ENCODE assay signal across 14 cellular contexts in genomic region chr19:42326969-42327368, GRCh38. TPM values are rescaled to one million over a fixed set of nuclear protein-coding genes. Genes with fewer than 3 reads are reported as not detected.
DNase-seq lines count a peak whose midpoint lies in the region; ATAC-seq and TF ChIP-seq lines count a peak whose summit lies in the region.
"Had no signal": no experiment of that assay in that cellular context is flagged by ENCODE, and none has a peak within 500 bp of the region (broad histone marks: within the 10 kb centered on the region; RNA-seq: fewer than 3 reads in every experiment).

No MANE protein-coding gene starts in this region.

- POLR2A ChIA-PET in CD8-positive, alpha-beta T cell (lab: Charles Lee) = interaction anchor here (0.6 kb wide), 1 partner anchor 194 kb away, joined by 3 read pairs; no protein-coding TSS in a partner anchor

- H3K36me3 Mint-ChIP-seq in CD8-positive, alpha-beta T cell = peaks cover 3% of the 10 kb centered on the region
- no peaks in the 10 kb centered on the region for H3K36me3 Mint-ChIP-seq in HFFc6 (ENCODE audit: low read depth)
- H3K36me3 Mint-ChIP-seq in neural crest cell (ENCODE audit: low read depth) = peaks cover 2% of the 10 kb centered on the region

- CTCF ChIA-PET in CD8-positive, alpha-beta T cell (lab: Charles Lee) = interaction anchor here (1.3 to 1.7 kb wide), 2 partner anchors 112 to 218 kb away, joined by 3 to 10 read pairs; no protein-coding TSS in a partner anchor

- H3K9me3 Mint-ChIP-seq in CD8-positive, alpha-beta T cell = no peaks in the 10 kb centered on the region
- H3K9me3 Mint-ChIP-seq in HFFc6 (no peaks in the 10 kb centered on the region), neural crest cell (no peaks in the 10 kb centered on the region)

- peaks cover 12% of the 10 kb centered on the region for H3K4me1 ChIP-seq in CD8-positive, alpha-beta T cell (ENCODE audit: insufficient read depth, low read length)
- peaks cover 5 to 29% of the 10 kb centered on the region in 2 donors for H3K4me1 ChIP-seq in ascending aorta

- H3K4me3 ChIP-seq in CD8-positive, alpha-beta T cell (ENCODE audit: low read depth, low read length) = no peak overlapping the region
- H3K4me3 ChIP-seq in ascending aorta = peak overlapping the region; percentile 66 to 85

- peak overlapping the region; percentile 97 for H3K4me3 Mint-ChIP-seq in CD8-positive, alpha-beta T cell
- peak overlapping the region; percentile 88 for H3K4me3 Mint-ChIP-seq in HFFc6
- peak overlapping the region; percentile 88 for H3K4me3 Mint-ChIP-seq in neural crest cell

- H3K27me3 Mint-ChIP-seq in CD8-positive, alpha-beta T cell (ENCODE audit: low read depth) = peaks cover 12% of the 10 kb centered on the region
- H3K27me3 Mint-ChIP-seq in HFFc6 (ENCODE audit: insufficient read depth) = peaks cover 11% of the 10 kb centered on the region
- peaks cover 27% of the 10 kb centered on the region for H3K27me3 Mint-ChIP-seq in neural crest cell (ENCODE audit: low read depth)

- H3K27ac Mint-ChIP-seq in CD8-positive, alpha-beta T cell = no peak overlapping the region
- no peak overlapping the region for H3K27ac Mint-ChIP-seq in HFFc6
- no peak overlapping the region for H3K27ac Mint-ChIP-seq in neural crest cell (ENCODE audit: unreplicated experiment)

- H3K9me3 ChIP-seq in CD8-positive, alpha-beta T cell (ENCODE audit: low read length) = no peaks in the 10 kb centered on the region
- H3K9me3 ChIP-seq in ascending aorta = no peaks in the 10 kb centered on the region
- H3K9me3 ChIP-seq: esophagus squamous epithelium, thyroid gland had no signal

- peaks cover 24% of the 10 kb centered on the region for H3K4me1 Mint-ChIP-seq in CD8-positive, alpha-beta T cell (ENCODE audit: low read depth)
- H3K4me1 Mint-ChIP-seq in HFFc6 (ENCODE audit: low read depth) = peaks cover 36% of the 10 kb centered on the region
- H3K4me1 Mint-ChIP-seq in neural crest cell = peaks cover 47% of the 10 kb centered on the region

- no peak for DNase-seq in CD8-positive, alpha-beta T cell
- DNase-seq in HFFc6 = no peak
- no peak for DNase-seq in ascending aorta (ENCODE audit: low spot score in 2 of 2)
- DNase-seq in neural crest cell (ENCODE audit: low read depth, low spot score) = no peak
- no peak for DNase-seq in NCI-H1105 treated with DMSO at 0.1 percent for 48 hours (lab: John Stamatoyannopoulos, UW)
- no peak for DNase-seq in DMS53 (lab: John Stamatoyannopoulos, UW)
- DNase-seq: activated CD4-positive, alpha-beta T cell treated with anti-CD3 and anti-CD28 coated beads, Interleukin-2, amount 50 U/mL, for 4 hours; EL; esophagus squamous epithelium; islet precursor cell; KBM-7; nucleus accumbens had no signal

- intact Hi-C loops in CD8-positive, alpha-beta T cell (cut with DNase I, micrococcal nuclease) = loop anchor here in 1 of 2 experiments (5.0 kb wide), 3 partner anchors 70 to 1980 kb away; partner anchors contain the start of genes C19orf47 and PLD3
- intact Hi-C loops in ascending aorta (cut with DNase I) = loop anchor here (5.0 kb wide), 1 partner anchor 370 kb away; the partner anchor contains the start of gene RABAC1

- H3K36me3 ChIP-seq in CD8-positive, alpha-beta T cell (ENCODE audit: insufficient read depth, low read length) = no peaks in the 10 kb centered on the region
- H3K36me3 ChIP-seq in ascending aorta = no peaks in the 10 kb centered on the region
- H3K36me3 ChIP-seq: esophagus squamous epithelium, thyroid gland had no signal

- ATAC-seq in CD8-positive, alpha-beta T cell = no peak
- ATAC-seq in HG02840 (IDR thresholded peaks at IDR 0.05; ENCODE audit: low FRiP score, unreplicated experiment) = no peak

- no peak overlapping the region for H3K27ac ChIP-seq in CD8-positive, alpha-beta T cell (ENCODE audit: low read depth, low read length)
- no peak overlapping the region for H3K27ac ChIP-seq in ascending aorta
- H3K27ac ChIP-seq: thyroid gland had no signal

- TF ChIP-seq CTCF in CD8-positive, alpha-beta T cell (IDR thresholded peaks at IDR 0.05) = no peak
- TF ChIP-seq CTCF in HFFc6 (IDR thresholded peaks at IDR 0.05) (no peak), ascending aorta (IDR thresholded peaks at IDR 0.05) (no peak), neural crest cell (conservative IDR thresholded peaks at IDR 0.05) (no peak)

- peaks cover 4% of the 10 kb centered on the region for H3K27me3 ChIP-seq in CD8-positive, alpha-beta T cell (ENCODE audit: insufficient read depth, low read length)
- peaks cover 11% of the 10 kb centered on the region for H3K27me3 ChIP-seq in ascending aorta

RNA-seq across cellular contexts. Expression of gene MEGF8, which starts 1.5 kb away (rescaled TPM):
- 1 to 10 TPM; 5.2 to 5.9 TPM for total RNA-seq in CD8-positive, alpha-beta T cell
- total RNA-seq in HFFc6 (2021; fragmentation: NEBNext Ultra II Directional; extraction: Animal tissue kit (Norgen Biotek cat#: 25700)) = 10 to 100 TPM; 17.7 to 23.6 (median 18.8) TPM
- total RNA-seq in ascending aorta (61.8 TPM), neural crest cell (38.0 and 39.2 TPM in 2 replicates)

RNA-seq across cellular contexts. Expression of gene TMEM145, which starts 13.9 kb away (rescaled TPM):
- not detected for total RNA-seq in CD8-positive, alpha-beta T cell
- total RNA-seq in HFFc6 (2021; fragmentation: NEBNext Ultra II Directional; extraction: Animal tissue kit (Norgen Biotek cat#: 25700)) = under 1 TPM; 0.12 to 0.47 (median 0.34) TPM
- total RNA-seq in ascending aorta (not detected), neural crest cell (18.4 and 19.4 TPM in 2 replicates)
- total RNA-seq: esophagus squamous epithelium had no signal

RNA-seq across cellular contexts. Expression of gene PAFAH1B3, which starts 24.5 kb away (rescaled TPM):
- 10 to 100 TPM; 10.1 to 13.5 TPM for total RNA-seq in CD8-positive, alpha-beta T cell
- total RNA-seq in HFFc6 (2021; fragmentation: NEBNext Ultra II Directional; extraction: Animal tissue kit (Norgen Biotek cat#: 25700)) = 10 to 100 TPM; 32.3 to 43.5 (median 40.7) TPM
- total RNA-seq in ascending aorta (88.9 TPM), neural crest cell (166 and 173 TPM in 2 replicates)

RNA-seq across cellular contexts. Expression of gene PRR19, which starts 25.0 kb away (rescaled TPM):
- under 1 TPM in 1 of 2 experiments, not detected in 1; 0.19 TPM for total RNA-seq in CD8-positive, alpha-beta T cell
- 1 to 10 TPM in 1 of 6 experiments, under 1 TPM in 5; 0.67 to 2.0 (median 0.86) TPM for total RNA-seq in HFFc6 (2021; fragmentation: NEBNext Ultra II Directional; extraction: Animal tissue kit (Norgen Biotek cat#: 25700))
- total RNA-seq in ascending aorta = not detected
- 2.2 and 2.8 TPM in 2 replicates for total RNA-seq in neural crest cell

RNA-seq across cellular contexts. Expression of gene CIC, which starts 57.9 kb away (rescaled TPM):
- total RNA-seq in CD8-positive, alpha-beta T cell = 100 to 1,000 TPM; 111 to 112 TPM
- 10 to 100 TPM; 67.6 to 75.4 (median 73.7) TPM for total RNA-seq in HFFc6 (2021; fragmentation: NEBNext Ultra II Directional; extraction: Animal tissue kit (Norgen Biotek cat#: 25700))
- total RNA-seq in ascending aorta (247 TPM), neural crest cell (91.6 and 93.4 TPM in 2 replicates)

Comparison
In these comparisons a context has a peak if more than half of its experiments do, and no peak if none do; other contexts are left out.
1. RNA of gene TMEM145, which starts 13.9 kb away (total RNA-seq): 18.4 to 19.4 TPM in neural crest cell; 0.12 to 0.47 TPM in HFFc6, not detected in CD8-positive, alpha-beta T cell and not detected in ascending aorta (single experiment); every median in the first group is over 10 times any median in the second.
2. Peak in every context shown above with its lines, with median percentiles within 50 percentile points of each other: H3K4me3 Mint-ChIP-seq.